In genomic region chr19:52296773-52297600, GRCh38 we compare ENCODE assay signal across 8 cellular contexts. TPM values are rescaled to one million over a fixed set of nuclear protein-coding genes. Genes with fewer than 3 reads are reported as not detected.
A peak's percentile ranks its signal among the peaks of the same experiment; 100 is the strongest.
DNase-seq lines count a peak whose midpoint lies in the region; TF ChIP-seq lines count a peak whose summit lies in the region.

Gene ZNF480 (plus strand): TSS chr19:52297169. CDS start chr19:52300413, 3,244 bp downstream.

- H3K9me3 Mint-ChIP-seq in endodermal cell = peaks cover 41% of the 10 kb centered on the region

- H3K4me1 ChIP-seq in endodermal cell (ENCODE audit: control insufficient read depth, insufficient read depth, low read length) = no peaks in the 10 kb centered on the region

- no peaks in the 10 kb centered on the region for H3K27me3 ChIP-seq in endodermal cell (ENCODE audit: control insufficient read depth, insufficient read depth, low read length, poor library complexity, severe bottlenecking)

- peak within 1 kb of the TSS; percentile 92 for H3K4me3 Mint-ChIP-seq in endodermal cell

- H3K4me1 Mint-ChIP-seq in endodermal cell = peaks cover 6% of the 10 kb centered on the region

- DNase-seq in HUDEP-2 (lab: John Stamatoyannopoulos, UW; ENCODE audit: unreplicated experiment in 76 of 76) (peak in 71 of 76 experiments; percentile 7 to 83 (median 62)), NOMO-1 treated with dmso at 0.1 percent for 144 hours (lab: John Stamatoyannopoulos, UW; ENCODE audit: unreplicated experiment) (peak; percentile 62), endodermal cell (peak; percentile 89), mesenteric fat pad (ENCODE audit: low spot score) (peak; percentile 94)
- DNase-seq in activated CD8-positive, alpha-beta memory T cell treated with anti-CD3 and anti-CD28 coated beads, Interleukin-2, amount 50 U/mL, for 24 hours (ENCODE audit: extremely low read depth) = peak; percentile 33
- peak; percentile 54 for DNase-seq in stimulated activated CD8-positive, alpha-beta memory T cell treated with anti-CD3 and anti-CD28 coated beads, Interleukin-12 subunit alpha, Interleukin-12 subunit beta, amount 100 ng/mL, for 24 hours (ENCODE audit: extremely low read depth)

- H3K27me3 Mint-ChIP-seq in endodermal cell (ENCODE audit: insufficient read depth) = no peaks in the 10 kb centered on the region

- H3K27ac Mint-ChIP-seq in endodermal cell = peak within 1 kb of the TSS; percentile 94

- H3K36me3 ChIP-seq in endodermal cell (ENCODE audit: control insufficient read depth, insufficient read depth, low read length) = peaks cover 45% of the 10 kb centered on the region

- peak; percentile 68 for TF ChIP-seq POLR2A in GM18526 (IDR thresholded peaks at IDR 0.05; ENCODE audit: extremely low read depth, insufficient read length)

- WGBS in endodermal cell (ENCODE audit: insufficient coverage in 1 of 2, insufficient read length in 1 of 2), 2 experiments = 1 to 4% methylated on average over 25 to 65 of the region's 75 CpGs

- H3K36me3 Mint-ChIP-seq in endodermal cell (ENCODE audit: low read depth) = peaks cover 62% of the 10 kb centered on the region

- peak within 1 kb of the TSS; percentile 73 for H3K27ac ChIP-seq in 22Rv1
- H3K27ac ChIP-seq in endodermal cell (ENCODE audit: low read depth, low read length) = peak within 1 kb of the TSS; percentile 96

- TF ChIP-seq CTCF in 22Rv1 (IDR thresholded peaks at IDR 0.05) (no peak), endodermal cell (conservative IDR thresholded peaks at IDR 0.05) (peak; percentile 44)

- peak within 1 kb of the TSS; percentile 98 for H3K4me3 ChIP-seq in endodermal cell (ENCODE audit: low read length)

- peaks cover 37% of the 10 kb centered on the region for H3K9me3 ChIP-seq in endodermal cell (ENCODE audit: control insufficient read depth, low read length)

- H3K9ac ChIP-seq in endodermal cell (ENCODE audit: extremely low read depth, low read length, poor library complexity, severe bottlenecking) = peak within 1 kb of the TSS; percentile 93

RNA-seq across cellular contexts. Expression of gene ZNF480, which starts in this region (rescaled TPM):
- 10 to 100 TPM; 31.1 to 38.5 TPM for total RNA-seq in endodermal cell
- 13.1 TPM for polyA plus RNA-seq in endodermal cell (2013, experiment 1 of 2)
- 14.9 TPM for polyA plus RNA-seq in endodermal cell (2013, experiment 2 of 2)
- 10.1 TPM for total RNA-seq in mesenteric fat pad

Comparison
In these comparisons a context has a peak if more than half of its experiments do, and no peak if none do; other contexts are left out.
1. Peak in every context shown above with its lines: DNase-seq, H3K4me3 ChIP-seq and H3K27ac ChIP-seq.
2. DNase-seq: peak in every context shown above with its lines; median percentile 94 in mesenteric fat pad; 89 in endodermal cell; 62 in HUDEP-2; 62 in NOMO-1 treated with dmso at 0.1 percent for 144 hours; 54 in stimulated activated CD8-positive, alpha-beta memory T cell treated with anti-CD3 and anti-CD28 coated beads, Interleukin-12 subunit alpha, Interleukin-12 subunit beta, amount 100 ng/mL, for 24 hours; 33 in activated CD8-positive, alpha-beta memory T cell treated with anti-CD3 and anti-CD28 coated beads, Interleukin-2, amount 50 U/mL, for 24 hours.